18 cellular contexts compared by ENCODE assay signal in the genomic region with DNA sequence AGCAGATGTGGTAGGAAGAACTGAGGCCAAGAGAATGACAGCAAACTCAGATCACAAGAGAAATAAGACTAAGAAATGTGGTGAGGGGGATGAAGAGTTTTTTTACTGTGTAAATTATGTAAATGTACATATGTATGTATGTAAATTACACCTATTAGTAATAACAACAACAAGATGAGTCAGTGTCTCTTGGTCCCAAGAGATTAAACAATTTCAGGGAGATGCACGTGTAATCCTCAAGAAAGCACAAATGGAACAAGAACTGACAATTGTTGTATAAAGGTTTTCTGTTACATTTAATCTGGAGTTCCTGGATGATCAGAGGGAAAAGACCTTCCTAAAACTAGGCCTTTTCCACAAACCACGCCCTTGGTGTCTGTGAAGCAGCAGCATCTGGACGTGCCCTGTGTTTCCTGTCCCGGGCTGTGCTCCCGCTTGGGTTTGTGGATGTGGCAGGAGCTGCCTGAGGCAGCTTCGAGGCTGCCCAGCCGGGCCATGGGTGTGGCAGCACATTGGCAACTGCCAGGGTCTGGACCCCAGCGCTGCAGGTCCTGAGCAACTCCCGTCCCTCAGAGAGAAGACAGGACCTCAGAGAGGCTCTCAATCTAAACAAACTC. TPM values are rescaled to one million over a fixed set of nuclear protein-coding genes. Genes with fewer than 3 reads are reported as not detected.
DNase-seq lines count a peak whose midpoint lies in the region; TF ChIP-seq lines count a peak whose summit lies in the region.
"Had no signal": no experiment of that assay in that cellular context is flagged by ENCODE, and none has a peak within 500 bp of the region (broad histone marks: within the 10 kb centered on the region; RNA-seq: fewer than 3 reads in every experiment).

No MANE protein-coding gene starts in this region.

- H3K27ac ChIP-seq in prostate gland (no peak overlapping the region), smooth muscle cell (ENCODE audit: low read depth) (no peak overlapping the region)
- H3K27ac ChIP-seq: SK-N-MC, thoracic aorta, VCaP had no signal

- H3F3A ChIP-seq in smooth muscle cell (ENCODE audit: low read depth): no peaks in the 10 kb centered on the region

- WGBS in prostate gland: 50% methylated on average over 9 of the region's 9 CpGs
- WGBS in smooth muscle cell (ENCODE audit: low lambda C conversion rate): 72% methylated on average over 9 of the region's 9 CpGs

- H3K79me2 ChIP-seq in smooth muscle cell (ENCODE audit: low read depth): no peaks in the 10 kb centered on the region

- peak overlapping the region; percentile 28; the same call in 1 of the 2 replicates for H3K4me3 Mint-ChIP-seq in HFFc6
- H3K4me3 Mint-ChIP-seq: mesothelial cell of epicardium had no signal

- no peaks in the 10 kb centered on the region for H4K20me1 ChIP-seq in smooth muscle cell (ENCODE audit: low read depth)

- H2AFZ ChIP-seq in smooth muscle cell (ENCODE audit: low read depth): no peak overlapping the region

- H3K4me3 ChIP-seq in prostate gland (no peak overlapping the region), smooth muscle cell (no peak overlapping the region)
- H3K4me3 ChIP-seq: SK-N-MC, thoracic aorta had no signal

- no peaks in the 10 kb centered on the region for H3K27me3 ChIP-seq in prostate gland (replicated peaks; ENCODE audit: insufficient read depth)
- H3K27me3 ChIP-seq in smooth muscle cell (ENCODE audit: low read depth): no peaks in the 10 kb centered on the region

- H3K36me3 Mint-ChIP-seq in HFFc6 (ENCODE audit: low read depth): peaks cover 29% of the 10 kb centered on the region

- H3K36me3 ChIP-seq in prostate gland (no peaks in the 10 kb centered on the region), smooth muscle cell (ENCODE audit: low read depth) (no peaks in the 10 kb centered on the region)

- H3K4me2 ChIP-seq in smooth muscle cell: no peak overlapping the region

- no peak for TF ChIP-seq CTCF in HFFc6 (IDR thresholded peaks at IDR 0.05)
- TF ChIP-seq CTCF in prostate gland (IDR thresholded peaks at IDR 0.05): no peak
- no peak for TF ChIP-seq CTCF in smooth muscle cell (IDR thresholded peaks at IDR 0.05; ENCODE audit: borderline replicate concordance, insufficient read depth, poor library complexity, severe bottlenecking)

- TF ChIP-seq POLR2A in prostate gland (IDR thresholded peaks at IDR 0.05): no peak

- peak overlapping the region; percentile 36 for H3K27ac Mint-ChIP-seq in HFFc6
- H3K27ac Mint-ChIP-seq: mesothelial cell of epicardium had no signal

- H3K4me1 ChIP-seq in prostate gland (replicated peaks): no peaks in the 10 kb centered on the region
- H3K4me1 ChIP-seq in smooth muscle cell (ENCODE audit: low read depth): peaks cover 17% of the 10 kb centered on the region

- peaks cover 2% of the 10 kb centered on the region; the same call in 1 of the 2 replicates for H3K27me3 Mint-ChIP-seq in HFFc6 (ENCODE audit: insufficient read depth)

- peak; percentile 48 for DNase-seq in AG08395 (ENCODE audit: low spot score)
- DNase-seq in HFFc6: peak; percentile 20
- DNase-seq in dedifferentiated amniotic fluid mesenchymal stem cell (ENCODE audit: extremely low spot score): peak; percentile 33
- peak; percentile 40 to 50 for DNase-seq in lung microvascular endothelial cell (ENCODE audit: low read depth in 2 of 2)
- no peak for DNase-seq in T-helper 2 cell
- DNase-seq in prostate gland (ENCODE audit: low spot score): no peak
- no peak for DNase-seq in smooth muscle cell (lab: John Stamatoyannopoulos, UW; ENCODE audit: unreplicated experiment)
- no peak for DNase-seq in DMS53 treated with DMSO at 0.1 percent for 48 hours (lab: John Stamatoyannopoulos, UW; ENCODE audit: unreplicated experiment)
- DNase-seq: central memory CD4-positive, alpha-beta T cell; DMS153; NCI-H2171 treated with DMSO at 0.1 percent for 48 hours had no signal

- H3K9me3 Mint-ChIP-seq in HFFc6: no peaks in the 10 kb centered on the region
- H3K9me3 Mint-ChIP-seq: activated naive CD4-positive, alpha-beta T cell treated with anti-CD3 and anti-CD28 coated beads, Interleukin-2, amount 50 U/mL, for 72 hours; mesothelial cell of epicardium had no signal

- H3K9me3 ChIP-seq in prostate gland: no peaks in the 10 kb centered on the region
- H3K9me3 ChIP-seq in smooth muscle cell (replicated peaks; ENCODE audit: low read depth): no peaks in the 10 kb centered on the region
- H3K9me3 ChIP-seq: thoracic aorta had no signal

- H3K9ac ChIP-seq in smooth muscle cell (ENCODE audit: low read depth): no peak overlapping the region

- peaks cover 49% of the 10 kb centered on the region for H3K4me1 Mint-ChIP-seq in HFFc6 (ENCODE audit: low read depth)

- intact Hi-C loops in prostate gland (cut with DNase I): no loop called here

RNA-seq across cellular contexts. Expression of a gene that starts 1.0 kb away (rescaled TPM):
- total RNA-seq in HFFc6 (2021; fragmentation: NEBNext Ultra II Directional; extraction: Animal tissue kit (Norgen Biotek cat#: 25700)): not detected
- total RNA-seq in lung microvascular endothelial cell (not detected in 2 replicates), prostate gland (not detected), smooth muscle cell (not detected in 2 replicates)
- polyA plus RNA-seq in smooth muscle cell: not detected in 2 replicates
- total RNA-seq: activated naive CD4-positive, alpha-beta T cell treated with anti-CD3 and anti-CD28 coated beads, Interleukin-2, amount 50 U/mL, for 72 hours; epithelial cell of proximal tubule; HT1080; mesothelial cell of epicardium; thoracic aorta had no signal

RNA-seq across cellular contexts. Expression of a gene that starts 49.5 kb away (rescaled TPM):
- total RNA-seq in HFFc6 (2021; fragmentation: NEBNext Ultra II Directional; extraction: Animal tissue kit (Norgen Biotek cat#: 25700)): 10 to 100 TPM; 16.7 to 23.0 (median 21.7) TPM
- total RNA-seq in lung microvascular endothelial cell: 9.6 and 11.7 TPM in 2 replicates
- total RNA-seq in prostate gland: 10 to 100 TPM; 10.7 to 14.1 TPM
- total RNA-seq in smooth muscle cell: 12.9 and 16.9 TPM in 2 replicates
- polyA plus RNA-seq in smooth muscle cell: 12.1 and 14.7 TPM in 2 replicates

Comparison
In these comparisons a context has a peak if more than half of its experiments do, and no peak if none do; other contexts are left out.
1. DNase-seq: peak in AG08395 (single experiment), HFFc6 (single experiment), dedifferentiated amniotic fluid mesenchymal stem cell (single experiment) and lung microvascular endothelial cell (2 of 2); none in T-helper 2 cell (0 of 5), prostate gland (single experiment), smooth muscle cell (single experiment) and DMS53 treated with DMSO at 0.1 percent for 48 hours (single experiment).